ENCODE assay signal across 24 cellular contexts in genomic region chr20:42190084-42190483, GRCh38.
DNase-seq lines count a peak whose midpoint lies in the region; FAIRE-seq and TF ChIP-seq lines count a peak whose summit lies in the region.
"Had no signal": no experiment of that assay in that cellular context is flagged by ENCODE, and none has a peak within 500 bp of the region (broad histone marks: within the 10 kb centered on the region; RNA-seq: fewer than 3 reads in every experiment).

No MANE protein-coding gene starts in this region.

- WGBS in mesenchymal stem cell = 72% methylated on average over 3 of the region's 3 CpGs

- peak overlapping the region; percentile 21 for H3K9ac ChIP-seq in mesenchymal stem cell (ENCODE audit: low read length)
- H3K9ac ChIP-seq: GM23248 had no signal

- no peak overlapping the region for H2BK120ac ChIP-seq in mesenchymal stem cell (ENCODE audit: low read depth, low read length)

- H3K27ac ChIP-seq in cingulate gyrus (ENCODE audit: low read depth, low read length) (peak overlapping the region; percentile 73), mesenchymal stem cell (ENCODE audit: low read length, poor library complexity, severe bottlenecking) (no peak overlapping the region)
- H3K27ac ChIP-seq: A549, GM23248 had no signal

- no peaks in the 10 kb centered on the region for H3K4me1 ChIP-seq in mesenchymal stem cell (ENCODE audit: control insufficient read depth, insufficient read depth, low read depth, low read length)
- H3K4me1 ChIP-seq: A549 had no signal

- H3K36me3 ChIP-seq in mesenchymal stem cell (ENCODE audit: control insufficient read depth in 1 of 2, insufficient read depth in 2 of 2, low read depth in 1 of 2, low read length in 2 of 2) = no peaks in the 10 kb centered on the region

- no peak overlapping the region for H3K23ac ChIP-seq in mesenchymal stem cell (ENCODE audit: low read length in 2 of 2)

- no peak overlapping the region for H3K14ac ChIP-seq in mesenchymal stem cell (ENCODE audit: low read length in 2 of 2)

- no peaks in the 10 kb centered on the region for H3K79me1 ChIP-seq in mesenchymal stem cell (replicated peaks; ENCODE audit: low read length, poor library complexity, severe bottlenecking)

- in situ Hi-C loops in GM13977 (cut with MboI; ENCODE audit: low pct_unique_long_range_greater_than_20kb, low sequenced_read_pairs, unreplicated experiment) = no loop called here

- no peaks in the 10 kb centered on the region for H3K27me3 ChIP-seq in mesenchymal stem cell (ENCODE audit: control insufficient read depth in 1 of 2, insufficient read depth in 1 of 2, low read length in 2 of 2)

- no peak overlapping the region for H3K4me3 ChIP-seq in mesenchymal stem cell (ENCODE audit: insufficient read depth in 1 of 2, low read depth in 1 of 2, low read length in 2 of 2)
- H3K4me3 ChIP-seq: A549, GM23248 had no signal

- H3K9me3 ChIP-seq in mesenchymal stem cell (ENCODE audit: control insufficient read depth, low read length) = no peaks in the 10 kb centered on the region
- H3K9me3 ChIP-seq: A549 had no signal

- H2AK5ac ChIP-seq in mesenchymal stem cell (ENCODE audit: low read length, severe bottlenecking) = no peak overlapping the region

- no peak overlapping the region for H4K91ac ChIP-seq in mesenchymal stem cell (ENCODE audit: low read length)

- no peak overlapping the region for H3K18ac ChIP-seq in mesenchymal stem cell (ENCODE audit: low read depth in 1 of 2, low read length in 2 of 2)

- peak; percentile 50 for DNase-seq in M059J (ENCODE audit: low read depth)
- no peak for DNase-seq in mesenchymal stem cell
- peak; percentile 68 for DNase-seq in superior temporal gyrus (ENCODE audit: extremely low spot score)
- DNase-seq in GM13977 (ENCODE audit: low spot score) = no peak
- DNase-seq in NCI-H526 treated with DMSO at 0.1 percent for 48 hours (lab: John Stamatoyannopoulos, UW) = no peak
- DNase-seq in DMS53 treated with DMSO at 0.1 percent for 48 hours (lab: John Stamatoyannopoulos, UW; ENCODE audit: unreplicated experiment) = no peak
- no peak for DNase-seq in H54 (ENCODE audit: insufficient read length, low spot score)
- DNase-seq: 8988T; ACHN; AML-193; C1 segment of cervical spinal cord; Calu3; CD4-positive, alpha-beta memory T cell; COR-L47; DMS53; DND-41; GM23248; H9 had no signal

- no peak overlapping the region for H2BK12ac ChIP-seq in mesenchymal stem cell (ENCODE audit: low read length in 2 of 2)

- TF ChIP-seq POLR2A in H54 (IDR thresholded peaks at IDR 0.05; ENCODE audit: low read depth, low read length) = no peak

- FAIRE-seq in H54 (lab: Jason Lieb, UNC) = no peak
- FAIRE-seq: A549, G401.6, GM12892, GM19239, H1 had no signal

- H3K4ac ChIP-seq in mesenchymal stem cell (ENCODE audit: low read depth in 1 of 2, low read length in 2 of 2) = no peak overlapping the region

- no peak overlapping the region for H4K8ac ChIP-seq in mesenchymal stem cell (ENCODE audit: low read length)

- H2AFZ ChIP-seq in mesenchymal stem cell (ENCODE audit: low read depth, low read length) = no peak overlapping the region
- H2AFZ ChIP-seq: GM23248 had no signal

- H3K4me2 ChIP-seq in mesenchymal stem cell (ENCODE audit: low read length, poor library complexity, severe bottlenecking) = no peak overlapping the region
- H3K4me2 ChIP-seq: A549 had no signal

- no peak overlapping the region for H2BK15ac ChIP-seq in mesenchymal stem cell (ENCODE audit: low read depth, poor library complexity, severe bottlenecking)

- no peak for TF ChIP-seq CTCF in GM13977 (IDR thresholded peaks at IDR 0.05; ENCODE audit: extremely low read depth, insufficient read depth, missing control alignments)

- no peak overlapping the region for H2BK5ac ChIP-seq in mesenchymal stem cell (ENCODE audit: low read depth, low read length, poor library complexity, severe bottlenecking)

Comparison
In these comparisons a context has a peak if more than half of its experiments do, and no peak if none do; other contexts are left out.
1. DNase-seq: peak in M059J (single experiment) and superior temporal gyrus (single experiment); none in mesenchymal stem cell (single experiment), GM13977 (single experiment), NCI-H526 treated with DMSO at 0.1 percent for 48 hours (single experiment), DMS53 treated with DMSO at 0.1 percent for 48 hours (single experiment) and H54 (single experiment).